Comparison of ENCODE assay signal across 8 cellular contexts in genomic region chr1:161020573-161021167, GRCh38. TPM values are rescaled to one million over a fixed set of nuclear protein-coding genes. Genes with fewer than 3 reads are reported as not detected.
DNase-seq lines count a peak whose midpoint lies in the region; ATAC-seq and TF ChIP-seq lines count a peak whose summit lies in the region.

TSS of gene F11R (minus strand) at chr1:161021152. CDS start at chr1:161021073, 79 bp downstream.

- H3K4me3 ChIP-seq in iPS-20b (ENCODE audit: low read length) (peak within 1 kb of the TSS; percentile 87), skeletal muscle satellite cell (ENCODE audit: low read length) (peak within 1 kb of the TSS; percentile 58)

- peak within 1 kb of the TSS; percentile 71 for H3K4me2 ChIP-seq in skeletal muscle satellite cell (ENCODE audit: low read length)

- intact Hi-C loops in MCF 10A (cut with micrococcal nuclease): loop anchor here (2.0 kb wide), 1 partner anchor 24 kb away; no protein-coding TSS in a partner anchor

- H3K27me3 Mint-ChIP-seq in MCF 10A (ENCODE audit: insufficient read depth, unreplicated experiment): no peaks in the 10 kb centered on the region

- ATAC-seq in GM18907 (IDR thresholded peaks at IDR 0.05; ENCODE audit: unreplicated experiment) (peak; percentile 40), HG03108 (IDR thresholded peaks at IDR 0.05; ENCODE audit: unreplicated experiment) (peak; percentile 22)

- in situ Hi-C loops in Caki2 (cut with HindIII; ENCODE audit: low pct_unique_long_range_greater_than_20kb, low sequenced_read_pairs): no loop called here

- peaks cover 8% of the 10 kb centered on the region for H3K9me3 Mint-ChIP-seq in MCF 10A (ENCODE audit: unreplicated experiment)

- H3K9ac ChIP-seq in iPS-20b (ENCODE audit: low read depth, low read length) (peak within 1 kb of the TSS; percentile 97), skeletal muscle satellite cell (ENCODE audit: low read depth, low read length) (no peak within 1 kb of the TSS)

- H3K27ac ChIP-seq in iPS-20b (ENCODE audit: low read length): peak within 1 kb of the TSS; percentile 89

- H3K4me1 ChIP-seq in iPS-20b (ENCODE audit: insufficient read depth, low read length) (peaks cover 24% of the 10 kb centered on the region), skeletal muscle satellite cell (ENCODE audit: control insufficient read depth, insufficient read depth, low read length) (peaks cover 8% of the 10 kb centered on the region)

- no peak for DNase-seq in Caki2 (ENCODE audit: low read depth)
- peak; percentile 44 for DNase-seq in NOMO-1 treated with DMSO at 0.1 percent for 48 hours (lab: John Stamatoyannopoulos, UW; ENCODE audit: unreplicated experiment)
- peak; percentile 85 for DNase-seq in MCF 10A (ENCODE audit: unreplicated experiment)
- DNase-seq in NCI-H774 (lab: John Stamatoyannopoulos, UW): no peak

- H3K36me3 Mint-ChIP-seq in MCF 10A (ENCODE audit: insufficient read depth, unreplicated experiment): no peaks in the 10 kb centered on the region

- peak; percentile 21 for TF ChIP-seq CTCF in MCF 10A (IDR thresholded peaks at IDR 0.05; ENCODE audit: unreplicated experiment)

- peak within 1 kb of the TSS; percentile 94 for H3K27ac Mint-ChIP-seq in MCF 10A (ENCODE audit: low read depth, unreplicated experiment)

- POLR2A ChIA-PET in MCF 10A (lab: Yijun Ruan, JAX): interaction anchor here (0.5 to 5.9 kb wide), 66 partner anchors 10 to 1771 kb away, joined by 3 to 371 read pairs (median 5); partner anchors contain the start of genes B4GALT3, DEDD, DUSP12 and ITLN2

- CTCF ChIA-PET in MCF 10A (lab: Yijun Ruan, JAX): interaction anchor here (0.6 to 5.7 kb wide), 13 partner anchors 8 to 340 kb away, joined by 3 to 58 read pairs (median 6); partner anchors contain the start of genes KLHDC9 and USF1

- H3K4me1 Mint-ChIP-seq in MCF 10A (ENCODE audit: insufficient read depth, unreplicated experiment): peaks cover 48% of the 10 kb centered on the region

- H3K27me3 ChIP-seq in iPS-20b (ENCODE audit: insufficient read depth, low read length) (no peaks in the 10 kb centered on the region), skeletal muscle satellite cell (ENCODE audit: control insufficient read depth, insufficient read depth, low read length) (peaks cover 12% of the 10 kb centered on the region)

- H3K4me3 Mint-ChIP-seq in MCF 10A (ENCODE audit: unreplicated experiment): peak within 1 kb of the TSS; percentile 80

- H3K36me3 ChIP-seq in iPS-20b (ENCODE audit: insufficient read depth, low read depth, low read length) (no peaks in the 10 kb centered on the region; the same call in 1 of the 2 replicates), skeletal muscle satellite cell (ENCODE audit: insufficient read depth, low read length) (no peaks in the 10 kb centered on the region)

- H3K9me3 ChIP-seq in iPS-20b (ENCODE audit: insufficient read depth, low read depth, low read length) (no peaks in the 10 kb centered on the region), skeletal muscle satellite cell (replicated peaks; ENCODE audit: low read length) (no peaks in the 10 kb centered on the region)

- BruUV-seq in MCF 10A (replicated peaks; lab: Mats Ljungman, UMichigan): TSS peak; percentile 56

RNA-seq across cellular contexts. Expression of gene F11R, which starts in this region (rescaled TPM):
- 17.4 and 41.5 TPM in 2 replicates for total RNA-seq in Caki2 (2014; rRNA removed; shearing (Covaris generic); ENCODE audit: low replicate concordance)
- total RNA-seq in MCF 10A (2022): 73.6 and 76.8 TPM in 2 replicates
- 0.76 and 1.5 TPM in 2 replicates for total RNA-seq in skeletal muscle satellite cell (2012; rRNA removed)

Comparison
In these comparisons a context has a peak if more than half of its experiments do, and no peak if none do; other contexts are left out.
1. DNase-seq: peak in NOMO-1 treated with DMSO at 0.1 percent for 48 hours (single experiment) and MCF 10A (single experiment); none in Caki2 (single experiment) and NCI-H774 (single experiment).